In genomic region chr17:79272666-79273219, GRCh38 we compare ENCODE assay signal across 18 cellular contexts.
DNase-seq lines count a peak whose midpoint lies in the region; ATAC-seq and TF ChIP-seq lines count a peak whose summit lies in the region.
"Had no signal": no experiment of that assay in that cellular context is flagged by ENCODE, and none has a peak within 500 bp of the region (broad histone marks: within the 10 kb centered on the region; RNA-seq: fewer than 3 reads in every experiment).

No MANE protein-coding gene starts in this region.

- no peak for TF ChIP-seq CTCF in HEK293 (tag by site-specific recombination; IDR thresholded peaks at IDR 0.05)

- POLR2A ChIA-PET in HEK293 (lab: Yijun Ruan, JAX), result no interaction called here

- H3K36me3 ChIP-seq in HEK293 (ENCODE audit: control insufficient read depth in 2 of 2, insufficient read depth in 1 of 2, low read length in 2 of 2), result no peaks in the 10 kb centered on the region
- H3K36me3 ChIP-seq: adrenal gland; BLaER1 treated with 17β-estradiol and CSF1 and Interleukin-3, amounts not matched to agents 10 nM and 100 nM; colonic mucosa; prostate gland had no signal

- ATAC-seq in HG03469 (IDR thresholded peaks at IDR 0.05; ENCODE audit: unreplicated experiment) (no peak), HG03025 (IDR thresholded peaks at IDR 0.05; ENCODE audit: low FRiP score, unreplicated experiment) (no peak), GM19467 (IDR thresholded peaks at IDR 0.05; ENCODE audit: unreplicated experiment) (no peak)
- ATAC-seq: activated T-cell treated with anti-CD3 and anti-CD28 coated beads, Interleukin-2, amount 50 U/mL, for 72 hours; left colon had no signal

- H3K9me3 ChIP-seq in HEK293 (ENCODE audit: control insufficient read depth, insufficient read depth, low read depth, low read length), result no peaks in the 10 kb centered on the region
- H3K9me3 ChIP-seq: adrenal gland; BLaER1 treated with 17β-estradiol and CSF1 and Interleukin-3, amounts not matched to agents 10 nM and 100 nM; colonic mucosa; prostate gland had no signal

- CTCF ChIA-PET in HEK293 (lab: Yijun Ruan, JAX), result no interaction called here

- peak; percentile 37 for DNase-seq in AG20443 (ENCODE audit: low spot score)
- peak; percentile 75 for DNase-seq in RPMI8226
- DNase-seq in glomerular visceral epithelial cell (ENCODE audit: extremely low spot score), result peak; percentile 23
- DNase-seq in cerebellar cortex (ENCODE audit: low spot score), result no peak
- DNase-seq: activated CD4-positive, alpha-beta T cell treated with anti-CD3 and anti-CD28 coated beads, Interleukin-2, amount 50 U/mL, for 48 hours; activated T-cell treated with anti-CD3 and anti-CD28 coated beads, Interleukin-2, amount 50 U/mL, for 72 hours; adrenal gland; colonic mucosa; left colon; NCI-H748 treated with DMSO at 0.1 percent for 48 hours had no signal

- H3K4me3 ChIP-seq in HEK293 (ENCODE audit: low read depth, low read length), result no peak overlapping the region
- H3K4me3 ChIP-seq: adrenal gland; BLaER1 treated with 17β-estradiol and CSF1 and Interleukin-3, amounts not matched to agents 10 nM and 100 nM; colonic mucosa; hepatocyte; prostate gland had no signal

- H3K4me1 ChIP-seq in HEK293 (ENCODE audit: control insufficient read depth, insufficient read depth, low read length), result no peaks in the 10 kb centered on the region
- H3K4me1 ChIP-seq: adrenal gland, colonic mucosa, prostate gland had no signal

- no peak overlapping the region for H3K27ac ChIP-seq in HEK293 (ENCODE audit: extremely low read depth, low read depth, low read length)
- H3K27ac ChIP-seq: adrenal gland; BLaER1 treated with 17β-estradiol and CSF1 and Interleukin-3, amounts not matched to agents 10 nM and 100 nM; colonic mucosa; epithelial cell of prostate; hepatocyte; prostate gland had no signal

TF ChIP-seq in HEK293, 187 proteins besides CTCF, POLR2A, EP300 and RAD21:
- peak; percentile 54 for TF ChIP-seq ZIC2 (tag by site-specific recombination; IDR thresholded peaks at IDR 0.05)
- no peak for TF ChIP-seq ZNF266 (tag by site-specific recombination; IDR thresholded peaks at IDR 0.05; ENCODE audit: low read depth)
- peak; percentile 78 for TF ChIP-seq GLIS1 (tag by site-specific recombination; IDR thresholded peaks at IDR 0.05)
- TF ChIP-seq ZNF140 (tag by site-specific recombination; IDR thresholded peaks at IDR 0.05), result no peak
- peak; percentile 33; the same call in 1 of the 2 replicates for TF ChIP-seq ZNF366 (tag by site-specific recombination; conservative IDR thresholded peaks at IDR 0.05)
- no peak for TF ChIP-seq GLI2 (tag by site-specific recombination; IDR thresholded peaks at IDR 0.05; ENCODE audit: borderline replicate concordance, low read depth)
- no peak for TF ChIP-seq TRIM28 (IDR thresholded peaks at IDR 0.05; ENCODE audit: borderline replicate concordance, low read length)
- no peak for TF ChIP-seq ZNF792 (tag by site-specific recombination; IDR thresholded peaks at IDR 0.05)
- TF ChIP-seq ZNF488 (tag by site-specific recombination; IDR thresholded peaks at IDR 0.05), result no peak
- TF ChIP-seq, protein P1, sequence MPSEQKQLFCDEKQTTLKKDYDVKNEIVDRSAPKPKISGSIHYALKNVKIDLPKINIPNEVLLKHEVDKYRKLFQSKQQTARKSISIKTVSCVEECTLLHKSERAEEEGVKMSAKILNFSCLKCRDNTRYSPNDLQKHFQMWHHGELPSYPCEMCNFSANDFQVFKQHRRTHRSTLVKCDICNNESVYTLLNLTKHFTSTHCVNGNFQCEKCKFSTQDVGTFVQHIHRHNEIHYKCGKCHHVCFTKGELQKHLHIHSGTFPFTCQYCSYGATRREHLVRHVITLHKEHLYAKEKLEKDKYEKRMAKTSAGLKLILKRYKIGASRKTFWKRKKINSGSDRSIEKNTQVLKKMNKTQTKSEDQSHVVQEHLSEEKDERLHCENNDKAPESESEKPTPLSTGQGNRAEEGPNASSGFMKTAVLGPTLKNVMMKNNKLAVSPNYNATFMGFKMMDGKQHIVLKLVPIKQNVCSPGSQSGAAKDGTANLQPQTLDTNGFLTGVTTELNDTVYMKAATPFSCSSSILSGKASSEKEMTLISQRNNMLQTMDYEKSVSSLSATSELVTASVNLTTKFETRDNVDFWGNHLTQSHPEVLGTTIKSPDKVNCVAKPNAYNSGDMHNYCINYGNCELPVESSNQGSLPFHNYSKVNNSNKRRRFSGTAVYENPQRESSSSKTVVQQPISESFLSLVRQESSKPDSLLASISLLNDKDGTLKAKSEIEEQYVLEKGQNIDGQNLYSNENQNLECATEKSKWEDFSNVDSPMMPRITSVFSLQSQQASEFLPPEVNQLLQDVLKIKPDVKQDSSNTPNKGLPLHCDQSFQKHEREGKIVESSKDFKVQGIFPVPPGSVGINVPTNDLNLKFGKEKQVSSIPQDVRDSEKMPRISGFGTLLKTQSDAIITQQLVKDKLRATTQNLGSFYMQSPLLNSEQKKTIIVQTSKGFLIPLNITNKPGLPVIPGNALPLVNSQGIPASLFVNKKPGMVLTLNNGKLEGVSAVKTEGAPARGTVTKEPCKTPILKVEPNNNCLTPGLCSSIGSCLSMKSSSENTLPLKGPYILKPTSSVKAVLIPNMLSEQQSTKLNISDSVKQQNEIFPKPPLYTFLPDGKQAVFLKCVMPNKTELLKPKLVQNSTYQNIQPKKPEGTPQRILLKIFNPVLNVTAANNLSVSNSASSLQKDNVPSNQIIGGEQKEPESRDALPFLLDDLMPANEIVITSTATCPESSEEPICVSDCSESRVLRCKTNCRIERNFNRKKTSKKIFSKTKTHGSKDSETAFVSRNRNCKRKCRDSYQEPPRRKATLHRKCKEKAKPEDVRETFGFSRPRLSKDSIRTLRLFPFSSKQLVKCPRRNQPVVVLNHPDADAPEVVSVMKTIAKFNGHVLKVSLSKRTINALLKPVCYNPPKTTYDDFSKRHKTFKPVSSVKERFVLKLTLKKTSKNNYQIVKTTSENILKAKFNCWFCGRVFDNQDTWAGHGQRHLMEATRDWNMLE (tag by site-specific recombination; conservative IDR thresholded peaks at IDR 0.05; ENCODE audit: low read depth), result no peak
- no peak for TF ChIP-seq KLF10 (tag by site-specific recombination; IDR thresholded peaks at IDR 0.05)
- no peak for TF ChIP-seq ZNF555 (tag by site-specific recombination; conservative IDR thresholded peaks at IDR 0.05)
- TF ChIP-seq ZNF335 (tag by site-specific recombination; conservative IDR thresholded peaks at IDR 0.05), result 0 out of 2 replicates have a peak, but pooled peaks have one; percentile 23
TF ChIP-seq in HEK293: peak in this region for 4.
